Comparison of ENCODE assay signal across 11 cellular contexts in genomic region chr3:150607267-150608065, GRCh38. TPM values are rescaled to one million over a fixed set of nuclear protein-coding genes. Genes with fewer than 3 reads are reported as not detected.
DNase-seq lines count a peak whose midpoint lies in the region; ATAC-seq and TF ChIP-seq lines count a peak whose summit lies in the region.
"Had no signal": no experiment of that assay in that cellular context is flagged by ENCODE, and none has a peak within 500 bp of the region (broad histone marks: within the 10 kb centered on the region; RNA-seq: fewer than 3 reads in every experiment).

No MANE protein-coding gene starts in this region.

- H3K27ac Mint-ChIP-seq in CD8-positive, alpha-beta T cell, result no peak overlapping the region
- H3K27ac Mint-ChIP-seq in activated B cell treated with CpG ODN at 0.5 μM for 24 hours (peak overlapping the region; percentile 74), naive B cell (peak overlapping the region in 4 of 6 donors; percentile 16 to 99 (median 60)), MCF 10A (ENCODE audit: low read depth, unreplicated experiment) (no peak overlapping the region)

- no peak for ATAC-seq in CD8-positive, alpha-beta T cell
- no peak for ATAC-seq in activated B cell treated with CpG ODN at 0.5 μM for 24 hours (ENCODE audit: low read depth)
- ATAC-seq in naive B cell (ENCODE audit: low read depth in 2 of 2), result no peak

- no peaks in the 10 kb centered on the region for H3K36me3 ChIP-seq in CD8-positive, alpha-beta T cell (ENCODE audit: insufficient read depth, low read length)

- no TSS peak for BruUV-seq in MCF 10A (replicated peaks; lab: Mats Ljungman, UMichigan)

- no peaks in the 10 kb centered on the region for H3K9me3 Mint-ChIP-seq in CD8-positive, alpha-beta T cell
- no peaks in the 10 kb centered on the region for H3K9me3 Mint-ChIP-seq in activated B cell treated with CpG ODN at 0.5 μM for 24 hours
- H3K9me3 Mint-ChIP-seq in naive B cell, result no peaks in the 10 kb centered on the region
- H3K9me3 Mint-ChIP-seq in MCF 10A (ENCODE audit: unreplicated experiment), result no peaks in the 10 kb centered on the region

- H3K4me1 ChIP-seq in CD8-positive, alpha-beta T cell (ENCODE audit: insufficient read depth, low read length), result peaks cover 63% of the 10 kb centered on the region

- no peaks in the 10 kb centered on the region for H3K27me3 ChIP-seq in CD8-positive, alpha-beta T cell (ENCODE audit: insufficient read depth, low read length)
- H3K27me3 ChIP-seq: esophagus squamous epithelium had no signal

- POLR2A ChIA-PET in CD8-positive, alpha-beta T cell (lab: Charles Lee), result no interaction called here
- POLR2A ChIA-PET in activated B cell treated with CpG ODN at 0.5 μM for 24 hours (lab: Charles Lee), result interaction anchor here (0.6 to 1.0 kb wide), 3 partner anchors 9 to 154 kb away, joined by 3 to 5 read pairs (median 3); no protein-coding TSS in a partner anchor
- POLR2A ChIA-PET in MCF 10A (lab: Yijun Ruan, JAX), result no interaction called here

- no peaks in the 10 kb centered on the region for H3K27me3 Mint-ChIP-seq in CD8-positive, alpha-beta T cell (ENCODE audit: low read depth)
- H3K27me3 Mint-ChIP-seq in activated B cell treated with CpG ODN at 0.5 μM for 24 hours (no peaks in the 10 kb centered on the region), naive B cell (no peaks in the 10 kb centered on the region), MCF 10A (ENCODE audit: insufficient read depth, unreplicated experiment) (no peaks in the 10 kb centered on the region)

- H3K4me3 ChIP-seq in CD8-positive, alpha-beta T cell (ENCODE audit: low read depth, low read length), result no peak overlapping the region
- H3K4me3 ChIP-seq: esophagus squamous epithelium had no signal

- H3K9me3 ChIP-seq in CD8-positive, alpha-beta T cell (ENCODE audit: low read length), result no peaks in the 10 kb centered on the region
- H3K9me3 ChIP-seq: esophagus squamous epithelium had no signal

- intact Hi-C loops in CD8-positive, alpha-beta T cell (cut with DNase I, micrococcal nuclease), result loop anchor here in 1 of 2 experiments (10.0 kb wide), 1 partner anchor 257 kb away; no protein-coding TSS in a partner anchor
- intact Hi-C loops in activated B cell treated with CpG ODN at 0.5 μM for 24 hours (cut with micrococcal nuclease), result loop anchor here (2.0 kb wide), 1 partner anchor 13 kb away; no protein-coding TSS in a partner anchor
- intact Hi-C loops in MCF 10A (cut with micrococcal nuclease), result no loop called here

- peak overlapping the region; percentile 2 for H3K4me3 Mint-ChIP-seq in CD8-positive, alpha-beta T cell
- H3K4me3 Mint-ChIP-seq in activated B cell treated with CpG ODN at 0.5 μM for 24 hours (peak overlapping the region; percentile 67), naive B cell (peak overlapping the region in 7 of 8 donors; percentile 1 to 96 (median 47)), MCF 10A (ENCODE audit: unreplicated experiment) (no peak overlapping the region)

- no peak overlapping the region for H3K27ac ChIP-seq in CD8-positive, alpha-beta T cell (ENCODE audit: low read depth, low read length)
- H3K27ac ChIP-seq: esophagus squamous epithelium had no signal

- DNase-seq in CD8-positive, alpha-beta T cell, result no peak
- peak; percentile 31 for DNase-seq in HT-29 (ENCODE audit: low spot score)
- no peak for DNase-seq in activated B cell treated with CpG ODN at 0.5 μM for 24 hours
- no peak for DNase-seq in naive B cell
- DNase-seq in DMS114 treated with DMSO at 0.1 percent for 48 hours (lab: John Stamatoyannopoulos, UW; ENCODE audit: unreplicated experiment), result no peak
- DNase-seq in EL, result no peak
- no peak for DNase-seq in NCI-H2107 treated with DMSO at 0.1 percent for 48 hours (lab: John Stamatoyannopoulos, UW; ENCODE audit: unreplicated experiment)
- no peak for DNase-seq in MCF 10A (ENCODE audit: unreplicated experiment)
- DNase-seq: caudate nucleus, esophagus squamous epithelium, NCI-H187 had no signal

- no peak for TF ChIP-seq CTCF in CD8-positive, alpha-beta T cell (IDR thresholded peaks at IDR 0.05)
- TF ChIP-seq CTCF in activated B cell treated with CpG ODN at 0.5 μM for 24 hours (IDR thresholded peaks at IDR 0.05), result no peak
- no peak for TF ChIP-seq CTCF in MCF 10A (IDR thresholded peaks at IDR 0.05; ENCODE audit: unreplicated experiment)

- peaks cover 50% of the 10 kb centered on the region for H3K36me3 Mint-ChIP-seq in CD8-positive, alpha-beta T cell
- H3K36me3 Mint-ChIP-seq in activated B cell treated with CpG ODN at 0.5 μM for 24 hours (ENCODE audit: low read depth) (peaks cover 55% of the 10 kb centered on the region), naive B cell (peaks cover 0 to 9% of the 10 kb centered on the region in 2 donors), MCF 10A (ENCODE audit: insufficient read depth, unreplicated experiment) (peaks cover 43% of the 10 kb centered on the region)

- CTCF ChIA-PET in CD8-positive, alpha-beta T cell (lab: Charles Lee), result no interaction called here
- CTCF ChIA-PET in activated B cell treated with CpG ODN at 0.5 μM for 24 hours (lab: Charles Lee), result no interaction called here
- CTCF ChIA-PET in MCF 10A (lab: Yijun Ruan, JAX), result interaction anchor here (0.6 kb wide), 1 partner anchor 150 kb away, joined by 3 read pairs; no protein-coding TSS in a partner anchor

- peaks cover 79% of the 10 kb centered on the region for H3K4me1 Mint-ChIP-seq in CD8-positive, alpha-beta T cell (ENCODE audit: low read depth)
- H3K4me1 Mint-ChIP-seq in activated B cell treated with CpG ODN at 0.5 μM for 24 hours, result peaks cover 80% of the 10 kb centered on the region
- H3K4me1 Mint-ChIP-seq in naive B cell, result peaks cover 57 to 76% (median 75%) of the 10 kb centered on the region in 3 donors
- peaks cover 23% of the 10 kb centered on the region for H3K4me1 Mint-ChIP-seq in MCF 10A (ENCODE audit: insufficient read depth, unreplicated experiment)

RNA-seq across cellular contexts. Expression of gene SELENOT, which starts 4.3 kb away (rescaled TPM):
- total RNA-seq in CD8-positive, alpha-beta T cell, result 100 to 1,000 TPM; 130 to 139 TPM
- 103 and 104 TPM in 2 replicates for total RNA-seq in HT-29 (2014; rRNA removed; shearing (Covaris generic))
- total RNA-seq in activated B cell treated with CpG ODN at 0.5 μM for 24 hours, result 137 and 145 TPM in 2 replicates
- polyA plus RNA-seq in naive B cell (ENCODE audit: low read depth in 6 of 6), result 100 to 1,000 TPM; 279 to 418 (median 299) TPM
- 71.1 and 80.7 TPM in 2 replicates for total RNA-seq in MCF 10A (2022)

Comparison
In these comparisons a context has a peak if more than half of its experiments do, and no peak if none do; other contexts are left out.
1. H3K27ac Mint-ChIP-seq: peak in activated B cell treated with CpG ODN at 0.5 μM for 24 hours (single experiment) and naive B cell (4 of 6); none in CD8-positive, alpha-beta T cell (single experiment) and MCF 10A (single experiment).